In genomic region chr2:192184349-192184748, GRCh38 we compare ENCODE assay signal across 26 cellular contexts.
"Had no signal": no experiment of that assay in that cellular context is flagged by ENCODE, and none has a peak within 500 bp of the region (broad histone marks: within the 10 kb centered on the region; RNA-seq: fewer than 3 reads in every experiment).

No MANE protein-coding gene starts in this region.

- H3K27ac ChIP-seq: body of pancreas, breast epithelium, Peyer's patch had no signal

- DNase-seq: activated CD4-positive, alpha-beta T cell treated with anti-CD3 and anti-CD28 coated beads, Interleukin-2, amount 10 ng/mL, durations not matched to agents 7 days and 5 days; activated CD4-positive, alpha-beta T cell treated with anti-CD3 and anti-CD28 coated beads, Interleukin-2, amount 50 U/mL, for 48 hours; activated CD8-positive, alpha-beta T cell treated with anti-CD3 and anti-CD28 coated beads, Interleukin-2, amount 10 ng/mL, durations not matched to agents 7 days and 5 days; activated gamma-delta T cell; activated naive CD4-positive, alpha-beta T cell treated with Interleukin-2 at 50 U/mL for 16 hours; activated naive CD8-positive, alpha-beta T cell treated with anti-CD3 and anti-CD28 coated beads, Interleukin-2, amount 10 ng/mL, durations not matched to agents 7 days and 5 days; activated T-cell treated with anti-CD3 and anti-CD28 coated beads, Interleukin-2, amount 50 U/mL, for 24 hours; body of pancreas; Karpas-422; NCI-H1105; NCI-H1417 treated with DMSO at 0.1 percent for 48 hours; NCI-H1694; NCI-H1930; NCI-H2081 treated with DMSO at 0.1 percent for 48 hours; NCI-H2171; NCI-H510A; NCI-H526; NCI-H748 treated with DMSO at 0.1 percent for 48 hours; NK-92 treated with Interleukin-12 subunit alpha and Interleukin-12 subunit beta, amount 100 ng/mL, for 24 hours; PC-3; Peyer's patch; RPMI8226; SHP77 treated with DMSO at 0.1 percent for 48 hours had no signal

- ATAC-seq: activated CD8-positive, alpha-beta T cell treated with anti-CD3 and anti-CD28 coated beads, Interleukin-2, amount 10 ng/mL, durations not matched to agents 7 days and 5 days; body of pancreas; K562; PC-3; SK-N-SH treated with all-trans-retinoic acid at 6 μM for 48 hours had no signal
